Comparison of ENCODE assay signal across 2 cellular contexts in genomic region chr3:13539671-13540070, GRCh38.
TF ChIP-seq lines count a peak whose summit lies in the region.

No MANE protein-coding gene starts in this region.

TF ChIP-seq in HCT116, 20 proteins besides CTCF, POLR2A, EP300 and RAD21:
- no peak for TF ChIP-seq ELF1 (IDR thresholded peaks at IDR 0.05; ENCODE audit: borderline replicate concordance, low read depth)
- no peak for TF ChIP-seq YY1 (IDR thresholded peaks at IDR 0.05; ENCODE audit: extremely low read depth, insufficient replicate concordance, low read depth, low read length)
- TF ChIP-seq POLR2AphosphoS5 (IDR thresholded peaks at IDR 0.05; ENCODE audit: low read depth, low read length): no peak
- no peak for TF ChIP-seq ZFX (IDR thresholded peaks at IDR 0.05)
- TF ChIP-seq MAX (IDR thresholded peaks at IDR 0.05): 0 out of 2 replicates have a peak, but pooled peaks have one; percentile 20
- peak; percentile 83 for TF ChIP-seq EGR1 (IDR thresholded peaks at IDR 0.05; ENCODE audit: low read depth)

TF ChIP-seq in H1, 55 proteins besides CTCF, POLR2A, EP300 and RAD21:
- TF ChIP-seq SRF (IDR thresholded peaks at IDR 0.05; ENCODE audit: low read depth, low read length): no peak
- TF ChIP-seq CHD2 (IDR thresholded peaks at IDR 0.05; ENCODE audit: low read length): no peak
- TF ChIP-seq BRCA1 (IDR thresholded peaks at IDR 0.05; ENCODE audit: low read depth, low read length): no peak
- TF ChIP-seq EZH2 (IDR thresholded peaks at IDR 0.05; ENCODE audit: low read depth, low read length, severe bottlenecking): no peak
- no peak for TF ChIP-seq KDM5A (IDR thresholded peaks at IDR 0.05; ENCODE audit: low read length)
- TF ChIP-seq TCF12 (IDR thresholded peaks at IDR 0.05; ENCODE audit: low read depth, low read length): no peak
- TF ChIP-seq POLR2AphosphoS5 (IDR thresholded peaks at IDR 0.05; ENCODE audit: low read depth, low read length): no peak
- no peak for TF ChIP-seq CHD1 (IDR thresholded peaks at IDR 0.05; ENCODE audit: low read depth, low read length)
- TF ChIP-seq GABPA (IDR thresholded peaks at IDR 0.05; ENCODE audit: borderline replicate concordance, insufficient read depth, low read length): no peak
- no peak for TF ChIP-seq JUND (IDR thresholded peaks at IDR 0.05; ENCODE audit: low read length)
- TF ChIP-seq SIRT6 (IDR thresholded peaks at IDR 0.05; ENCODE audit: low read length): no peak
- no peak for TF ChIP-seq ATF3 (IDR thresholded peaks at IDR 0.05; ENCODE audit: insufficient read depth, low read depth, low read length)
- no peak for TF ChIP-seq JUN (IDR thresholded peaks at IDR 0.05; ENCODE audit: low read depth, low read length)
- TF ChIP-seq TAF7 (optimal IDR thresholded peaks at IDR 0.05; ENCODE audit: borderline replicate concordance, low read depth, low read length): no peak
- no peak for TF ChIP-seq HDAC6 (IDR thresholded peaks at IDR 0.05; ENCODE audit: low read depth, low read length)
